27 cellular contexts compared by ENCODE assay signal in the genomic region with DNA sequence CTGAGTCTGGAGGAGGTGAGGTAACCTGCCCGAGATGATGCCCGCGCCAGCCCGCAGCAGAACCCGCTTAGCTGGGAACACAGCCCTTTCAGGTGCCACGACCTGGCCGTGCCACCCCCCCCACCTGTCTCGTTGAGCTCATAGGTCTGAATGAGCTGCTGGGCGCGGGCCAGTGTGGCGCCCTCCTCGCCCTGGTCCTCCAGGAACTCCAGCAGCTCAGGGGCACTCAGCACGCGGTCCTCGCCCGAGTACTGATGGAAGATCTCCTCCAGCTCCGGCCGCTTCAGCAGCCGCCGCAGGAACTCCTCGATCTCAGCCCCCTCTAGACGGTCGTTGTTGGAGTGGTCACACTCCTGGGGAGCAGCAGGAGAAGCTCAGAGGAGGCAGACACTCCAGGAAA.
"Had no signal": no experiment of that assay in that cellular context is flagged by ENCODE, and none has a peak within 500 bp of the region (broad histone marks: within the 10 kb centered on the region; RNA-seq: fewer than 3 reads in every experiment).

No MANE protein-coding gene starts in this region.

- H3K36me3 ChIP-seq: brain microvascular endothelial cell had no signal

- H3K4me3 ChIP-seq: esophagus muscularis mucosa, gastrocnemius medialis had no signal

- H3K9me3 ChIP-seq: esophagus muscularis mucosa, gastrocnemius medialis had no signal

- H3K27me3 ChIP-seq: brain microvascular endothelial cell, esophagus muscularis mucosa, foreskin keratinocyte, gastrocnemius medialis had no signal

- H3K27ac ChIP-seq: brain microvascular endothelial cell, esophagus muscularis mucosa, foreskin keratinocyte, gastrocnemius medialis, WERI-Rb-1 had no signal

- DNase-seq: activated B cell treated with CpG ODN at 0.5 μM for 24 hours; activated CD4-positive, alpha-beta T cell treated with anti-CD3 and anti-CD28 coated beads for 48 hours; activated CD4-positive, alpha-beta T cell treated with anti-CD3 and anti-CD28 coated beads, Interleukin-2, amount 50 U/mL, for 1 hour; activated CD4-positive, alpha-beta T cell treated with anti-CD3 and anti-CD28 coated beads, Interleukin-2, amount 50 U/mL, for 48 hours; activated CD8-positive, alpha-beta memory T cell treated with anti-CD3 and anti-CD28 coated beads for 24 hours; activated CD8-positive, alpha-beta T cell treated with anti-CD3 and anti-CD28 coated beads for 36 hours; activated gamma-delta T cell; activated naive CD4-positive, alpha-beta T cell; activated naive CD4-positive, alpha-beta T cell treated with anti-CD3 and anti-CD28 coated beads, Interleukin-2, amount 10 ng/mL, durations not matched to agents 7 days and 5 days; activated T-cell treated with anti-CD3 and anti-CD28 coated beads, Interleukin-2, amount 50 U/mL, for 4 hours; amniotic stem cell; anterior cingulate cortex; brain microvascular endothelial cell; caudate nucleus; cortex of kidney; dermis blood vessel endothelial cell; effector CD4-positive, alpha-beta T cell; effector memory CD8-positive, alpha-beta T cell; erythroblast; foreskin keratinocyte; gastrocnemius medialis; glutamatergic neuron; SW 1271; T-cell; T-helper 9 cell; WERI-Rb-1 had no signal
